In the genomic region with DNA sequence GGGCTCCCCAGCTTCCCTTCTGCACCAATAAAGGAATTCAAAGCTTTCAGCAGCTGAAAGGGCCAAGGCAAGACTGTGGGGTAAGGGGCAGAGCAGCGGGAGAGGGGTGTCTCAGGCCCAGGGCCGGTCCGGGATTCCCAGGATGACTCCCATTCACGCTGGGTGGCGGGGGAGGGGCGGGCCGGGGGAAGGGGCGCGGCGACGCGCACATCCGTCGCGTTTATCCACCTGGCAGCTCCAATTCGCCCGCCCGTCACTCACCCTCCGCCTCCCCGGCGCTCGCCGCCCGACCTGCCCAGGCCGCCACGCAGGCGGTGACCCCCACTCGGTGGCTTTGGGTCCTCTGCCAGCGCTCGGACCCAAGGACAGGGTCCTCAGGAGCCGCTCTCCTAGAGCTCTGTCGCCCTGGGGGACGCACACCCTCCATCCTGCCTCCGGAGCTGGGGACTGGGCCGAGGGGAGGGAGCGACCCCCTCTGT, we compare ENCODE assay signal across 9 cellular contexts. TPM values are rescaled to one million over a fixed set of nuclear protein-coding genes. Genes with fewer than 3 reads are reported as not detected.
DNase-seq lines count a peak whose midpoint lies in the region; ATAC-seq and TF ChIP-seq lines count a peak whose summit lies in the region.
"Had no signal": no experiment of that assay in that cellular context is flagged by ENCODE, and none has a peak within 500 bp of the region (broad histone marks: within the 10 kb centered on the region; RNA-seq: fewer than 3 reads in every experiment).

No MANE protein-coding gene starts in this region.

- H3K27me3 ChIP-seq in foreskin keratinocyte: peaks cover 21% of the 10 kb centered on the region

- H3K27ac ChIP-seq in foreskin keratinocyte: peak overlapping the region; percentile 60

- H3K4me1 ChIP-seq in foreskin keratinocyte: peaks cover 12% of the 10 kb centered on the region

- peak overlapping the region; percentile 69 for H3K4me3 ChIP-seq in retinal pigment epithelial cell (ENCODE audit: low read length)

- ATAC-seq in SK-N-SH treated with all-trans-retinoic acid at 6 μM for 48 hours: peak; percentile 2; the same call in 1 of the 3 replicates
- ATAC-seq in foreskin keratinocyte: peak; percentile 2
- no peak for ATAC-seq in HG03439 (IDR thresholded peaks at IDR 0.05; ENCODE audit: unreplicated experiment)
- ATAC-seq in GM19324 (IDR thresholded peaks at IDR 0.05; ENCODE audit: low FRiP score, unreplicated experiment): no peak
- ATAC-seq in GM18868 (IDR thresholded peaks at IDR 0.05; ENCODE audit: unreplicated experiment): no peak

- DNase-seq in NCI-H2081 (lab: John Stamatoyannopoulos, UW): peak; percentile 48
- no peak for DNase-seq in NCI-H2081 treated with DMSO at 0.1 percent for 48 hours (lab: John Stamatoyannopoulos, UW)
- DNase-seq in foreskin keratinocyte: no peak
- no peak for DNase-seq in retinal pigment epithelial cell (ENCODE audit: low read depth)

- TF ChIP-seq CTCF in foreskin keratinocyte (conservative IDR thresholded peaks at IDR 0.05): no peak
- no peak for TF ChIP-seq CTCF in retinal pigment epithelial cell (conservative IDR thresholded peaks at IDR 0.05; ENCODE audit: low read depth, low read length)

TF ChIP-seq in SK-N-SH treated with all-trans-retinoic acid at 6 μM for 48 hours, 23 proteins besides CTCF, POLR2A, EP300 and RAD21:
- no peak for TF ChIP-seq ZNF565 (CRISPR knock-in tag; conservative IDR thresholded peaks at IDR 0.05; ENCODE audit: low read depth)
- no peak for TF ChIP-seq ZFP30 (CRISPR knock-in tag; IDR thresholded peaks at IDR 0.05)
- TF ChIP-seq OSR1 (CRISPR knock-in tag; IDR thresholded peaks at IDR 0.05): no peak
- TF ChIP-seq TCF4 (CRISPR knock-in tag; IDR thresholded peaks at IDR 0.05; ENCODE audit: borderline replicate concordance): no peak
- TF ChIP-seq PATZ1 (CRISPR knock-in tag; IDR thresholded peaks at IDR 0.05; ENCODE audit: borderline replicate concordance): no peak
- no peak for TF ChIP-seq ZNF8 (CRISPR knock-in tag; IDR thresholded peaks at IDR 0.05)
- no peak for TF ChIP-seq CREB5 (CRISPR knock-in tag; IDR thresholded peaks at IDR 0.05; ENCODE audit: low read depth)
- TF ChIP-seq TOX (CRISPR knock-in tag; IDR thresholded peaks at IDR 0.05; ENCODE audit: borderline replicate concordance): no peak
- TF ChIP-seq, protein P1, sequence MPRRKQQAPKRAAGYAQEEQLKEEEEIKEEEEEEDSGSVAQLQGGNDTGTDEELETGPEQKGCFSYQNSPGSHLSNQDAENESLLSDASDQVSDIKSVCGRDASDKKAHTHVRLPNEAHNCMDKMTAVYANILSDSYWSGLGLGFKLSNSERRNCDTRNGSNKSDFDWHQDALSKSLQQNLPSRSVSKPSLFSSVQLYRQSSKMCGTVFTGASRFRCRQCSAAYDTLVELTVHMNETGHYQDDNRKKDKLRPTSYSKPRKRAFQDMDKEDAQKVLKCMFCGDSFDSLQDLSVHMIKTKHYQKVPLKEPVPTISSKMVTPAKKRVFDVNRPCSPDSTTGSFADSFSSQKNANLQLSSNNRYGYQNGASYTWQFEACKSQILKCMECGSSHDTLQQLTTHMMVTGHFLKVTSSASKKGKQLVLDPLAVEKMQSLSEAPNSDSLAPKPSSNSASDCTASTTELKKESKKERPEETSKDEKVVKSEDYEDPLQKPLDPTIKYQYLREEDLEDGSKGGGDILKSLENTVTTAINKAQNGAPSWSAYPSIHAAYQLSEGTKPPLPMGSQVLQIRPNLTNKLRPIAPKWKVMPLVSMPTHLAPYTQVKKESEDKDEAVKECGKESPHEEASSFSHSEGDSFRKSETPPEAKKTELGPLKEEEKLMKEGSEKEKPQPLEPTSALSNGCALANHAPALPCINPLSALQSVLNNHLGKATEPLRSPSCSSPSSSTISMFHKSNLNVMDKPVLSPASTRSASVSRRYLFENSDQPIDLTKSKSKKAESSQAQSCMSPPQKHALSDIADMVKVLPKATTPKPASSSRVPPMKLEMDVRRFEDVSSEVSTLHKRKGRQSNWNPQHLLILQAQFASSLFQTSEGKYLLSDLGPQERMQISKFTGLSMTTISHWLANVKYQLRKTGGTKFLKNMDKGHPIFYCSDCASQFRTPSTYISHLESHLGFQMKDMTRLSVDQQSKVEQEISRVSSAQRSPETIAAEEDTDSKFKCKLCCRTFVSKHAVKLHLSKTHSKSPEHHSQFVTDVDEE (CRISPR knock-in tag; IDR thresholded peaks at IDR 0.05): no peak
- no peak for TF ChIP-seq ISL1 (CRISPR knock-in tag; IDR thresholded peaks at IDR 0.05)
- no peak for TF ChIP-seq ZC3H10 (CRISPR knock-in tag; IDR thresholded peaks at IDR 0.05)
- TF ChIP-seq ARNTL (CRISPR knock-in tag; IDR thresholded peaks at IDR 0.05; ENCODE audit: borderline replicate concordance, low read depth): no peak
- TF ChIP-seq BACH2 (CRISPR knock-in tag; IDR thresholded peaks at IDR 0.05; ENCODE audit: borderline replicate concordance): no peak
- no peak for TF ChIP-seq POU6F1 (CRISPR knock-in tag; IDR thresholded peaks at IDR 0.05; ENCODE audit: borderline replicate concordance, low read depth)
TF ChIP-seq in SK-N-SH treated with all-trans-retinoic acid at 6 μM for 48 hours: peak in this region for 0.

RNA-seq across cellular contexts. Expression of gene ADGRB2, which starts 3.7 kb away (rescaled TPM):
- total RNA-seq in foreskin keratinocyte: 2.5 and 2.8 TPM in 2 replicates
- 2.4 and 2.7 TPM in 2 replicates for polyA plus RNA-seq in foreskin keratinocyte

RNA-seq across cellular contexts. Expression of gene SPOCD1, which starts 55.4 kb away (rescaled TPM):
- total RNA-seq in foreskin keratinocyte: 3.2 and 4.8 TPM in 2 replicates
- 2.8 and 4.0 TPM in 2 replicates for polyA plus RNA-seq in foreskin keratinocyte
- total RNA-seq: activated CD8-positive, alpha-beta memory T cell treated with anti-CD3 and anti-CD28 coated beads for 36 hours had no signal

RNA-seq across cellular contexts. Expression of gene COL16A1, which starts 56.6 kb away (rescaled TPM):
- total RNA-seq in foreskin keratinocyte: 125 and 133 TPM in 2 replicates
- 74.3 and 80.3 TPM in 2 replicates for polyA plus RNA-seq in foreskin keratinocyte
- total RNA-seq: activated CD8-positive, alpha-beta memory T cell treated with anti-CD3 and anti-CD28 coated beads for 36 hours had no signal

Comparison
In these comparisons a context has a peak if more than half of its experiments do, and no peak if none do; other contexts are left out.
1. DNase-seq: peak in NCI-H2081 (2 of 2); none in NCI-H2081 treated with DMSO at 0.1 percent for 48 hours (single experiment), foreskin keratinocyte (0 of 2) and retinal pigment epithelial cell (single experiment).
2. ATAC-seq: peak in SK-N-SH treated with all-trans-retinoic acid at 6 μM for 48 hours (single experiment) and foreskin keratinocyte (single experiment); none in HG03439 (single experiment), GM19324 (single experiment) and GM18868 (single experiment).